34 cellular contexts compared by ENCODE assay signal in the genomic region with DNA sequence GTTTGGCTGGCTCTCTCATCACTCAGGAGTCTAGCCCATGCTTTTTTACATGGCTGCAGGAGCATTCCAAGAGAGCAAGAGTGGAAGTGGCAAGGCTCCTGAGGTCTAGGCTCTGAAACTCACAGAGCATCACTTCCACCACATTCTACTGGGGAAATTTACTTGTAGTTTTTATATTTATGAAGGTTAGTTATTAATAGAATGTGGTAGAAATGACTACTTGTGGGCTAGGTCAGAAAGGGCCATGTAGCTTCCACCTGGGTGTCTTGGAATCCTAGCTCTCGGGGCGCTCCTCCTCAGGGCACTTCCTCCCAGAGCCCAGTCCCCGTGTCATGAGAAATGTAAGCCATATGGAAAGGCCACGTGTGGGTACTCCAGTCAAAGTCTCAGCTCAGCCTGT.
"Had no signal": no experiment of that assay in that cellular context is flagged by ENCODE, and none has a peak within 500 bp of the region (broad histone marks: within the 10 kb centered on the region; RNA-seq: fewer than 3 reads in every experiment).

No MANE protein-coding gene starts in this region.

- H3K4me3 Mint-ChIP-seq: activated B cell treated with CpG ODN at 0.5 μM for 24 hours; activated CD4-positive, alpha-beta memory T cell treated with anti-CD3 and anti-CD28 coated beads for 36 hours; activated CD8-positive, alpha-beta memory T cell treated with anti-CD3 and anti-CD28 coated beads, Interleukin-2, amount 10 ng/mL, durations not matched to agents 7 days and 5 days; activated CD8-positive, alpha-beta T cell treated with anti-CD3 and anti-CD28 coated beads, Interleukin-2, amount 10 ng/mL, durations not matched to agents 7 days and 5 days; activated naive CD4-positive, alpha-beta T cell treated with anti-CD3 and anti-CD28 coated beads for 36 hours; activated naive CD4-positive, alpha-beta T cell treated with anti-CD3 and anti-CD28 coated beads, Interleukin-2, amount 50 U/mL, for 24 hours; activated naive CD8-positive, alpha-beta T cell treated with anti-CD3 and anti-CD28 coated beads for 36 hours; activated naive CD8-positive, alpha-beta T cell treated with anti-CD3 and anti-CD28 coated beads, Interleukin-2, amount 50 U/mL, for 24 hours; activated T-helper 1 cell treated with anti-CD3 and anti-CD28 coated beads, Interleukin-12 subunit alpha, Interleukin-12 subunit beta, Interleukin-2, Interleukin-4 antibody, amounts not matched to agents 30 ng/mL and 10 ng/mL and 1 ng/mL, durations not matched to agents 14 hours and 24 hours and 36 hours; T-helper 17 cell; T-helper 2 cell treated with Interferon-gamma antibody and Interleukin-4, amounts not matched to agents 5 μg/mL and 100 μg/mL, for 36 hours had no signal

- H3K27me3 Mint-ChIP-seq: activated B cell treated with CpG ODN at 0.5 μM for 24 hours; activated CD4-positive, alpha-beta memory T cell treated with anti-CD3 and anti-CD28 coated beads for 36 hours; activated CD8-positive, alpha-beta memory T cell treated with anti-CD3 and anti-CD28 coated beads, Interleukin-2, amount 10 ng/mL, durations not matched to agents 7 days and 5 days; activated naive CD4-positive, alpha-beta T cell treated with anti-CD3 and anti-CD28 coated beads, Interleukin-2, amount 50 U/mL, for 24 hours; activated naive CD8-positive, alpha-beta T cell treated with anti-CD3 and anti-CD28 coated beads for 36 hours; activated naive CD8-positive, alpha-beta T cell treated with anti-CD3 and anti-CD28 coated beads, Interleukin-2, amount 50 U/mL, for 24 hours; T-helper 17 cell had no signal

- H3K27ac Mint-ChIP-seq: activated B cell treated with CpG ODN at 0.5 μM for 24 hours; activated CD4-positive, alpha-beta memory T cell treated with anti-CD3 and anti-CD28 coated beads for 36 hours; activated CD8-positive, alpha-beta memory T cell treated with anti-CD3 and anti-CD28 coated beads, Interleukin-2, amount 10 ng/mL, durations not matched to agents 7 days and 5 days; activated CD8-positive, alpha-beta T cell treated with anti-CD3 and anti-CD28 coated beads, Interleukin-2, amount 10 ng/mL, durations not matched to agents 7 days and 5 days; activated naive CD4-positive, alpha-beta T cell treated with anti-CD3 and anti-CD28 coated beads for 36 hours; activated naive CD8-positive, alpha-beta T cell treated with anti-CD3 and anti-CD28 coated beads for 36 hours; activated naive CD8-positive, alpha-beta T cell treated with anti-CD3 and anti-CD28 coated beads, Interleukin-2, amount 50 U/mL, for 24 hours; activated T-helper 1 cell treated with anti-CD3 and anti-CD28 coated beads, Interleukin-12 subunit alpha, Interleukin-12 subunit beta, Interleukin-2, Interleukin-4 antibody, amounts not matched to agents 30 ng/mL and 10 ng/mL and 1 ng/mL, durations not matched to agents 14 hours and 24 hours and 36 hours; activated T-helper 2 cell treated with anti-CD3 and anti-CD28 coated beads, Interferon-gamma antibody, Interleukin-2, Interleukin-4, amounts not matched to agents 10 μg/mL and 5 μg/mL and 100 μg/mL, durations not matched to agents 14 hours and 24 hours and 36 hours; T-helper 17 cell; T-helper 2 cell treated with Interferon-gamma antibody and Interleukin-4, amounts not matched to agents 5 μg/mL and 100 μg/mL, for 36 hours had no signal

- ATAC-seq: activated CD4-positive, CD25-positive, alpha-beta regulatory T cell treated with anti-CD3 and anti-CD28 coated beads, Interleukin-2, amount 50 U/mL, for 24 hours; activated CD8-positive, alpha-beta memory T cell treated with anti-CD3 and anti-CD28 coated beads, Interleukin-2, amount 10 ng/mL, durations not matched to agents 7 days and 5 days; activated CD8-positive, alpha-beta T cell treated with anti-CD3 and anti-CD28 coated beads, Interleukin-2, amount 10 ng/mL, durations not matched to agents 7 days and 5 days; activated naive CD8-positive, alpha-beta T cell treated with anti-CD3 and anti-CD28 coated beads, Interleukin-2, amount 50 U/mL, for 24 hours; body of pancreas; gastroesophageal sphincter; T-helper 17 cell had no signal

- H3K9me3 Mint-ChIP-seq: activated B cell treated with CpG ODN at 0.5 μM for 24 hours; activated CD4-positive, alpha-beta memory T cell treated with anti-CD3 and anti-CD28 coated beads for 36 hours; activated naive CD4-positive, alpha-beta T cell treated with anti-CD3 and anti-CD28 coated beads for 36 hours; activated naive CD4-positive, alpha-beta T cell treated with anti-CD3 and anti-CD28 coated beads, Interleukin-2, amount 50 U/mL, for 24 hours; activated naive CD8-positive, alpha-beta T cell treated with anti-CD3 and anti-CD28 coated beads for 36 hours; activated naive CD8-positive, alpha-beta T cell treated with anti-CD3 and anti-CD28 coated beads, Interleukin-2, amount 50 U/mL, for 24 hours; activated T-helper 2 cell treated with anti-CD3 and anti-CD28 coated beads, Interferon-gamma antibody, Interleukin-2, Interleukin-4, amounts not matched to agents 10 μg/mL and 5 μg/mL and 100 μg/mL, durations not matched to agents 14 hours and 24 hours and 36 hours; T-helper 2 cell treated with Interferon-gamma antibody and Interleukin-4, amounts not matched to agents 5 μg/mL and 100 μg/mL, for 36 hours had no signal

- H3K36me3 Mint-ChIP-seq: activated CD4-positive, alpha-beta memory T cell treated with anti-CD3 and anti-CD28 coated beads for 36 hours; activated naive CD4-positive, alpha-beta T cell treated with anti-CD3 and anti-CD28 coated beads, Interleukin-2, amount 50 U/mL, for 24 hours; activated naive CD8-positive, alpha-beta T cell treated with anti-CD3 and anti-CD28 coated beads for 36 hours had no signal

- H3K4me1 Mint-ChIP-seq: activated CD8-positive, alpha-beta memory T cell treated with anti-CD3 and anti-CD28 coated beads, Interleukin-2, amount 10 ng/mL, durations not matched to agents 7 days and 5 days; activated naive CD4-positive, alpha-beta T cell treated with anti-CD3 and anti-CD28 coated beads, Interleukin-2, amount 50 U/mL, for 24 hours; activated naive CD8-positive, alpha-beta T cell treated with anti-CD3 and anti-CD28 coated beads for 36 hours; activated naive CD8-positive, alpha-beta T cell treated with anti-CD3 and anti-CD28 coated beads, Interleukin-2, amount 50 U/mL, for 24 hours; T-helper 17 cell had no signal

- DNase-seq: activated B cell treated with CpG ODN at 0.5 μM for 24 hours; activated CD4-positive, alpha-beta memory T cell treated with anti-CD3 and anti-CD28 coated beads for 36 hours; activated CD4-positive, alpha-beta T cell treated with anti-CD3 and anti-CD28 coated beads for 48 hours; activated CD8-positive, alpha-beta memory T cell treated with anti-CD3 and anti-CD28 coated beads, Interleukin-2, amount 10 ng/mL, durations not matched to agents 7 days and 5 days; activated CD8-positive, alpha-beta memory T cell treated with anti-CD3 and anti-CD28 coated beads, Interleukin-2, amount 50 U/mL, for 4 hours; activated CD8-positive, alpha-beta T cell treated with anti-CD3 and anti-CD28 coated beads, Interleukin-2, amount 10 ng/mL, durations not matched to agents 7 days and 5 days; activated effector memory CD4-positive, alpha-beta T cell treated with anti-CD3 and anti-CD28 coated beads, Interleukin-2, amount 50 U/mL, for 16 hours; activated naive CD4-positive, alpha-beta T cell treated with anti-CD3 and anti-CD28 coated beads for 36 hours; activated naive CD8-positive, alpha-beta T cell treated with anti-CD3 and anti-CD28 coated beads for 36 hours; activated naive CD8-positive, alpha-beta T cell treated with anti-CD3 and anti-CD28 coated beads, Interleukin-2, amount 50 U/mL, for 24 hours; activated T-cell treated with anti-CD3 and anti-CD28 coated beads, Interleukin-2, amount 50 U/mL, for 1 hour; activated T-cell treated with anti-CD3 and anti-CD28 coated beads, Interleukin-2, amount 50 U/mL, for 48 hours; adrenal gland; amygdala; aorta; body of pancreas; caudate nucleus; cerebellar nuclear complex; colonic mucosa; effector CD8-positive, alpha-beta T cell; esophagus squamous epithelium; foreskin melanocyte; head of caudate nucleus; T-helper 17 cell; T1000; WERI-Rb-1 had no signal

- FAIRE-seq: endometrium, endothelial cell of umbilical vein had no signal
